In genomic region chr2:17565726-17566125, GRCh38 we compare ENCODE assay signal across 2 cellular contexts. TPM values are rescaled to one million over a fixed set of nuclear protein-coding genes. Genes with fewer than 3 reads are reported as not detected.
"Had no signal": no experiment of that assay in that cellular context is flagged by ENCODE, and none has a peak within 500 bp of the region (broad histone marks: within the 10 kb centered on the region; RNA-seq: fewer than 3 reads in every experiment).

No MANE protein-coding gene starts in this region.

RNA-seq across cellular contexts. Expression of gene VSNL1, which starts 25.2 kb away (rescaled TPM):
- total RNA-seq: NCI-H460 had no signal

RNA-seq across cellular contexts. Expression of gene RAD51AP2, which starts 47.5 kb away (rescaled TPM):
- total RNA-seq: M059J, NCI-H460 had no signal
